ENCODE assay signal across 19 cellular contexts in the genomic region with DNA sequence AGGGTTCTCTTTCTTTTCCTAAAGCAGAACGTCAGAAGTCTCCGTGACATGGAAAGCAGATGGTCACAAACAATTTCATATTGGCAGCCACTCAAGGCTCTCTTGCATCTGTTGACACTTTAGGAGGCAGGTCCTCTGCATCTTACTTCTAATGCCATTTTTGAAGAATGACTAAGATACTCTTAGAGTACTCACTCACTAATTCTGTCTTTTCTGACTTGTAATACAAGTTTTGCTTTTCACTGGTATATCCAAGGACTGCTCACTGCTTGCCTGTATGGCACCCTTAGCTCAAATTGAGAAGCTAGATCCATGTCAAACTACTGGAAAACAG.
DNase-seq lines count a peak whose midpoint lies in the region; ATAC-seq lines count a peak whose summit lies in the region.
"Had no signal": no experiment of that assay in that cellular context is flagged by ENCODE, and none has a peak within 500 bp of the region (broad histone marks: within the 10 kb centered on the region; RNA-seq: fewer than 3 reads in every experiment).

No MANE protein-coding gene starts in this region.

- H3K27me3 Mint-ChIP-seq in T-helper 17 cell = peaks cover 27% of the 10 kb centered on the region
- H3K27me3 Mint-ChIP-seq: activated CD4-positive, alpha-beta T cell treated with anti-CD3 and anti-CD28 coated beads, Interleukin-2, amount 10 ng/mL, durations not matched to agents 24 days and 14 days had no signal

- no peak overlapping the region for H3K9ac ChIP-seq in adipocyte (ENCODE audit: low read length)
- H3K9ac ChIP-seq in skeletal muscle satellite cell (ENCODE audit: low read depth, low read length) = no peak overlapping the region

- H3K4me1 ChIP-seq in adipocyte (ENCODE audit: control insufficient read depth, insufficient read depth, low read length) (peaks cover 64% of the 10 kb centered on the region), skeletal muscle satellite cell (ENCODE audit: control insufficient read depth, insufficient read depth, low read length) (peaks cover 58% of the 10 kb centered on the region)
- H3K4me1 ChIP-seq: transverse colon had no signal

- intact Hi-C loops in Right ventricle myocardium superior (cut with DNase I) = no loop called here

- H3K27me3 ChIP-seq in adipocyte (replicated peaks; ENCODE audit: control insufficient read depth, insufficient read depth, low read length) = no peaks in the 10 kb centered on the region
- no peaks in the 10 kb centered on the region for H3K27me3 ChIP-seq in skeletal muscle satellite cell (ENCODE audit: control insufficient read depth, insufficient read depth, low read length)
- H3K27me3 ChIP-seq: transverse colon had no signal

- no peaks in the 10 kb centered on the region for H3K4me1 Mint-ChIP-seq in T-helper 17 cell
- H3K4me1 Mint-ChIP-seq: activated CD4-positive, alpha-beta T cell treated with anti-CD3 and anti-CD28 coated beads, Interleukin-2, amount 10 ng/mL, durations not matched to agents 24 days and 14 days; H9; naive thymus-derived CD4-positive, alpha-beta T cell had no signal

- H3K4me2 ChIP-seq in skeletal muscle satellite cell (ENCODE audit: low read length) = peak overlapping the region; percentile 8

- peaks cover 73% of the 10 kb centered on the region for H3K36me3 ChIP-seq in adipocyte (ENCODE audit: control insufficient read depth, insufficient read depth, low read length, severe bottlenecking)
- H3K36me3 ChIP-seq in skeletal muscle satellite cell (ENCODE audit: insufficient read depth, low read length) = peaks cover 27% of the 10 kb centered on the region
- H3K36me3 ChIP-seq: transverse colon had no signal

- DNase-seq in HCEC 1CT (peak; percentile 18), adipocyte (ENCODE audit: low read depth) (peak; percentile 80), Right ventricle myocardium superior (no peak), NK-92 (lab: John Stamatoyannopoulos, UW; ENCODE audit: unreplicated experiment) (no peak), T-helper 17 cell (no peak)
- DNase-seq: activated CD4-positive, alpha-beta T cell treated with anti-CD3 and anti-CD28 coated beads, Interleukin-2, amount 10 ng/mL, durations not matched to agents 24 days and 14 days; activated naive CD4-positive, alpha-beta T cell treated with anti-CD3 and anti-CD28 coated beads for 36 hours; CD4-positive, alpha-beta T cell; foreskin melanocyte; H9; naive thymus-derived CD4-positive, alpha-beta T cell; NCI-H1694; stimulated activated naive CD4-positive, alpha-beta T cell treated with Interleukin-2 at 50 U/mL for 16 hours; transverse colon had no signal

- H3K27ac Mint-ChIP-seq in T-helper 17 cell = no peak overlapping the region
- H3K27ac Mint-ChIP-seq: activated CD4-positive, alpha-beta T cell treated with anti-CD3 and anti-CD28 coated beads, Interleukin-2, amount 10 ng/mL, durations not matched to agents 24 days and 14 days; activated naive CD4-positive, alpha-beta T cell treated with anti-CD3 and anti-CD28 coated beads for 36 hours; CD4-positive, alpha-beta T cell; H9; naive thymus-derived CD4-positive, alpha-beta T cell; progenitor cell of endocrine pancreas had no signal

- no peak overlapping the region for H3K4me3 Mint-ChIP-seq in T-helper 17 cell
- H3K4me3 Mint-ChIP-seq: activated CD4-positive, alpha-beta T cell treated with anti-CD3 and anti-CD28 coated beads, Interleukin-2, amount 10 ng/mL, durations not matched to agents 24 days and 14 days; activated naive CD4-positive, alpha-beta T cell treated with anti-CD3 and anti-CD28 coated beads for 36 hours; CD4-positive, alpha-beta T cell; H9; naive thymus-derived CD4-positive, alpha-beta T cell had no signal

- no peaks in the 10 kb centered on the region for H3K9me3 ChIP-seq in adipocyte (ENCODE audit: control insufficient read depth, low read length)
- no peaks in the 10 kb centered on the region for H3K9me3 ChIP-seq in skeletal muscle satellite cell (replicated peaks; ENCODE audit: low read length)
- no peaks in the 10 kb centered on the region for H3K9me3 ChIP-seq in T-helper 17 cell (ENCODE audit: control insufficient read depth, low read length, poor library complexity, severe bottlenecking)
- H3K9me3 ChIP-seq: transverse colon had no signal

- peak; percentile 45 for ATAC-seq in Right ventricle myocardium superior (ENCODE audit: poor library complexity)
- no peak for ATAC-seq in HG03175 (IDR thresholded peaks at IDR 0.05; ENCODE audit: unreplicated experiment)
- ATAC-seq in T-helper 17 cell = no peak
- ATAC-seq: GM12878; naive thymus-derived CD4-positive, alpha-beta T cell had no signal

- no peaks in the 10 kb centered on the region for H3K36me3 Mint-ChIP-seq in T-helper 17 cell (ENCODE audit: low read depth)
- H3K36me3 Mint-ChIP-seq: naive thymus-derived CD4-positive, alpha-beta T cell had no signal

- H3K4me3 ChIP-seq in adipocyte (ENCODE audit: low read length) (no peak overlapping the region), skeletal muscle satellite cell (ENCODE audit: low read length) (no peak overlapping the region)
- H3K4me3 ChIP-seq: GM12878, lung, transverse colon had no signal

Comparison
In these comparisons a context has a peak if more than half of its experiments do, and no peak if none do; other contexts are left out.
1. DNase-seq: peak in HCEC 1CT (single experiment) and adipocyte (single experiment); none in Right ventricle myocardium superior (single experiment), NK-92 (single experiment) and T-helper 17 cell (0 of 3).